Comparison of ENCODE assay signal across 32 cellular contexts in genomic region chr2:24012521-24013245, GRCh38. TPM values are rescaled to one million over a fixed set of nuclear protein-coding genes. Genes with fewer than 3 reads are reported as not detected.
"Had no signal": no experiment of that assay in that cellular context is flagged by ENCODE, and none has a peak within 500 bp of the region (broad histone marks: within the 10 kb centered on the region; RNA-seq: fewer than 3 reads in every experiment).

No MANE protein-coding gene starts in this region.

- H3K9me3 ChIP-seq: esophagus muscularis mucosa, heart left ventricle, left lung, lower lobe of right lung, thoracic aorta, uterus had no signal

- H3K36me3 Mint-ChIP-seq: activated naive CD4-positive, alpha-beta T cell treated with anti-CD3 and anti-CD28 coated beads, Interleukin-2, amount 50 U/mL, for 24 hours; natural killer cell; type B pancreatic cell had no signal

- ATAC-seq: activated naive CD8-positive, alpha-beta T cell treated with anti-CD3 and anti-CD28 coated beads, Interleukin-2, amount 50 U/mL, for 24 hours; activated T-helper 17 cell treated with anti-CD3 and anti-CD28 coated beads, Interleukin-2, amount 50 U/mL, for 72 hours; foreskin keratinocyte; heart left ventricle; left lung; lower lobe of right lung; natural killer cell; right cardiac atrium had no signal

- DNase-seq: activated CD4-positive, alpha-beta memory T cell treated with anti-CD3 and anti-CD28 coated beads, Interleukin-2, amount 10 ng/mL, durations not matched to agents 7 days and 5 days; activated CD4-positive, alpha-beta T cell treated with anti-CD3 and anti-CD28 coated beads for 1 hour; activated CD4-positive, alpha-beta T cell treated with anti-CD3 and anti-CD28 coated beads, Interleukin-2, amount 10 ng/mL, durations not matched to agents 7 days and 5 days; activated CD8-positive, alpha-beta memory T cell treated with anti-CD3 and anti-CD28 coated beads, Interleukin-2, amount 50 U/mL, for 48 hours; activated gamma-delta T cell treated with Interleukin-2 at 50 U/mL for 16 hours; activated naive CD8-positive, alpha-beta T cell treated with anti-CD3 and anti-CD28 coated beads, Interleukin-2, amount 50 U/mL, for 24 hours; activated T-cell treated with anti-CD3 and anti-CD28 coated beads, Interleukin-2, amount 50 U/mL, for 24 hours; amygdala; central memory CD4-positive, alpha-beta T cell; endodermal cell; foreskin keratinocyte; heart left ventricle; hypothalamus; left lung; lower lobe of right lung; mesendoderm; natural killer cell; posterior cingulate gyrus; right cardiac atrium; stimulated activated CD4-positive, alpha-beta T cell treated with anti-CD3 and anti-CD28 coated beads, Interleukin-2, amount 100 ng/mL, for 48 hours; uterus; WERI-Rb-1 had no signal

- H3K4me3 ChIP-seq: esophagus muscularis mucosa, heart left ventricle, left lung, lower lobe of right lung, thoracic aorta, uterus had no signal

- H3K4me1 ChIP-seq: foreskin keratinocyte had no signal

- H3K27ac ChIP-seq: esophagus muscularis mucosa, foreskin keratinocyte, heart left ventricle, left lung, lower lobe of right lung, thoracic aorta, uterus, WERI-Rb-1 had no signal

- H3K4me3 Mint-ChIP-seq: activated CD4-positive, alpha-beta memory T cell treated with anti-CD3 and anti-CD28 coated beads, Interleukin-2, amount 10 ng/mL, durations not matched to agents 7 days and 5 days; activated CD4-positive, alpha-beta T cell treated with anti-CD3 and anti-CD28 coated beads, Interleukin-2, amount 10 ng/mL, durations not matched to agents 7 days and 5 days; activated naive CD4-positive, alpha-beta T cell treated with anti-CD3 and anti-CD28 coated beads, Interleukin-2, amount 50 U/mL, for 24 hours; activated naive CD8-positive, alpha-beta T cell treated with anti-CD3 and anti-CD28 coated beads, Interleukin-2, amount 50 U/mL, for 24 hours; activated T-cell treated with anti-CD3 and anti-CD28 coated beads, Interleukin-2, amount 50 U/mL, for 24 hours; activated T-helper 17 cell treated with anti-CD3 and anti-CD28 coated beads, Interleukin-2, amount 50 U/mL, for 72 hours; endodermal cell; natural killer cell; stimulated activated naive CD8-positive, alpha-beta T cell treated with anti-CD3 and anti-CD28 coated beads, Interleukin-15, Interleukin-2, amounts not matched to agents 100 ng/mL and 50 ng/mL, for 24 hours; type B pancreatic cell had no signal

- H3K36me3 ChIP-seq: esophagus muscularis mucosa, heart left ventricle, left lung, lower lobe of right lung, thoracic aorta, uterus, WERI-Rb-1 had no signal

- H3K27ac Mint-ChIP-seq: activated CD4-positive, alpha-beta memory T cell treated with anti-CD3 and anti-CD28 coated beads, Interleukin-2, amount 10 ng/mL, durations not matched to agents 7 days and 5 days; activated CD4-positive, alpha-beta T cell treated with anti-CD3 and anti-CD28 coated beads, Interleukin-2, amount 10 ng/mL, durations not matched to agents 7 days and 5 days; activated naive CD4-positive, alpha-beta T cell treated with anti-CD3 and anti-CD28 coated beads, Interleukin-2, amount 50 U/mL, for 24 hours; activated naive CD8-positive, alpha-beta T cell treated with anti-CD3 and anti-CD28 coated beads, Interleukin-2, amount 50 U/mL, for 24 hours; activated T-cell treated with anti-CD3 and anti-CD28 coated beads, Interleukin-2, amount 50 U/mL, for 24 hours; activated T-helper 17 cell treated with anti-CD3 and anti-CD28 coated beads, Interleukin-2, amount 50 U/mL, for 72 hours; endodermal cell; natural killer cell; stimulated activated naive CD8-positive, alpha-beta T cell treated with anti-CD3 and anti-CD28 coated beads, Interleukin-15, Interleukin-2, amounts not matched to agents 100 ng/mL and 50 ng/mL, for 24 hours; type B pancreatic cell had no signal

- H3K4me1 Mint-ChIP-seq: activated T-helper 17 cell treated with anti-CD3 and anti-CD28 coated beads, Interleukin-2, amount 50 U/mL, for 72 hours had no signal

- FAIRE-seq: TTC549 had no signal

- H3K9me3 Mint-ChIP-seq: activated CD4-positive, alpha-beta memory T cell treated with anti-CD3 and anti-CD28 coated beads, Interleukin-2, amount 10 ng/mL, durations not matched to agents 7 days and 5 days; activated CD4-positive, alpha-beta T cell treated with anti-CD3 and anti-CD28 coated beads, Interleukin-2, amount 10 ng/mL, durations not matched to agents 7 days and 5 days; activated naive CD4-positive, alpha-beta T cell treated with anti-CD3 and anti-CD28 coated beads, Interleukin-2, amount 50 U/mL, for 24 hours; activated naive CD8-positive, alpha-beta T cell treated with anti-CD3 and anti-CD28 coated beads, Interleukin-2, amount 50 U/mL, for 24 hours; activated T-cell treated with anti-CD3 and anti-CD28 coated beads, Interleukin-2, amount 50 U/mL, for 24 hours; activated T-helper 17 cell treated with anti-CD3 and anti-CD28 coated beads, Interleukin-2, amount 50 U/mL, for 72 hours; endodermal cell; natural killer cell; stimulated activated naive CD8-positive, alpha-beta T cell treated with anti-CD3 and anti-CD28 coated beads, Interleukin-15, Interleukin-2, amounts not matched to agents 100 ng/mL and 50 ng/mL, for 24 hours; type B pancreatic cell had no signal

RNA-seq across cellular contexts. Expression of gene MFSD2B, which starts 2.8 kb away (rescaled TPM):
- total RNA-seq: activated CD4-positive, alpha-beta T cell treated with anti-CD3 and anti-CD28 coated beads, Interleukin-2, amount 10 ng/mL, durations not matched to agents 7 days and 5 days; activated T-helper 17 cell treated with anti-CD3 and anti-CD28 coated beads, Interleukin-2, amount 50 U/mL, for 72 hours; kidney epithelial cell; omental fat pad; subcutaneous adipose tissue had no signal
